Comparison of ENCODE assay signal across 9 cellular contexts in the genomic region with DNA sequence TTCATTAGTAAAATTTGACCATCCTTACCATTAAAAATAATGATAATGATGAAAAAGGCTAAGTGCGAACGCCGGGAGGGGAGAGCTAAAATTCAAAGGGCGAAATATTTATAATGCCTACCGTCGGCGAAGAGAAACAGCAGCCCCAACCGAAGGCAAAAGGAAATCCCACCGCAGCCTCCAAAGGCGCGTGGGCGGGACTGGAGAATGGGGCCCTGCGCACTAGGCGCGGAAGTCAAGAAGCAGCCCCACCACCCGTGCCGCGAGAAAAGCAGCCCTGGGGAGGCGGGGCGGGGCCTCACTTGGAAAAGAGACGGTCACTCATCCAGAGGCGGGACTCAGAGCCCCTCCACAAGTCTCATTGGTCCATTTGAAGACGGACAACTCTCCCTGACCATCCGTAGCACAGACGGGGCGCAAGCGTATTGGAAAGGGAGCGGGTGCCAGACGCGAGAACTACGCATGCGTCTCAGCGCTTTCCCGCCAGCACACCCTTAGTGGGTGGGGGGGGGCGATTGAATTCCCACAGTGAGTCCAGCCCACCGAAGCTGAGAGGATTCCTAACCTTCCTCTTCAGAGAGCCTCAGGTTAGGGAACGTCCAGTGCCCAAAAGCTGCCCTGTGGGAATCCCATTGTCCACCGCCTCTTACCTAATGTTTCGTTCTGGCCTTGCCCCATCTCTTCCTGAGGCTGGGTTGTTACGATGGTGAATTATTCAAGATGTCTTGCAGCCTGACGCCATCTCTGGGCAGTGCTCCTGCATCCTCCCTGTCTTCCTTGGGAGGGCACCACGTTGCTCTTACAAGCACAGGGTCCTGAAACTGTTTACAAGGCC. TPM values are rescaled to one million over a fixed set of nuclear protein-coding genes. Genes with fewer than 3 reads are reported as not detected.
DNase-seq lines count a peak whose midpoint lies in the region; ATAC-seq, FAIRE-seq and TF ChIP-seq lines count a peak whose summit lies in the region.
"Had no signal": no experiment of that assay in that cellular context is flagged by ENCODE, and none has a peak within 500 bp of the region (broad histone marks: within the 10 kb centered on the region; RNA-seq: fewer than 3 reads in every experiment).

No MANE protein-coding gene starts in this region.

- H3K4me3 ChIP-seq in kidney (ENCODE audit: low read length in 2 of 2), result peak overlapping the region; percentile 80 to 88

- H3K27ac ChIP-seq in kidney (ENCODE audit: low read depth in 2 of 2, low read length in 2 of 2), result peak overlapping the region; percentile 82 to 89

- peak; percentile 99 for DNase-seq in AG20443 (ENCODE audit: low spot score)
- DNase-seq in NCI-H446 (lab: John Stamatoyannopoulos, UW), result peak; percentile 99 to 100
- peak; percentile 99 for DNase-seq in cerebellar cortex (ENCODE audit: low spot score)
- peak; percentile 99 for DNase-seq in kidney
- DNase-seq in stimulated activated CD4-positive, alpha-beta T cell treated with anti-CD3 and anti-CD28 coated beads, Interleukin-15, amount 100 ng/mL, for 1 hour (ENCODE audit: low read depth in 1 of 2, low spot score in 1 of 2), result peak; percentile 94 to 98

- intact Hi-C loops in kidney (cut with DNase I), result loop anchor here (10.0 kb wide), 1 partner anchor 53 kb away; a partner anchor contains a TSS

- FAIRE-seq in kidney (lab: Jason Lieb, UNC), result peak; percentile 62
- FAIRE-seq: colon had no signal

- ATAC-seq in GM19043 (IDR thresholded peaks at IDR 0.05; ENCODE audit: low read depth, unreplicated experiment) (peak; percentile 91), HG03354 (IDR thresholded peaks at IDR 0.05; ENCODE audit: poor library complexity, severe bottlenecking, unreplicated experiment) (peak; percentile 92)
- ATAC-seq in activated CD4-positive, CD25-positive, alpha-beta regulatory T cell treated with anti-CD3 and anti-CD28 coated beads, Interleukin-2, amount 50 U/mL, for 24 hours, result peak; percentile 95

- TF ChIP-seq CTCF in kidney (IDR thresholded peaks at IDR 0.05; ENCODE audit: borderline replicate concordance, extremely low read depth, insufficient read depth), result no peak

- peaks cover 0 to 12% of the 10 kb centered on the region in 2 donors for H3K4me1 ChIP-seq in kidney (ENCODE audit: control insufficient read depth in 1 of 2, insufficient read depth in 1 of 2, low read depth in 1 of 2, low read length in 2 of 2)

- H3K36me3 ChIP-seq in kidney (ENCODE audit: control insufficient read depth in 1 of 2, insufficient read depth in 2 of 2, low read length in 2 of 2), result no peaks in the 10 kb centered on the region

- no peaks in the 10 kb centered on the region for H3K9me3 ChIP-seq in kidney (ENCODE audit: control insufficient read depth in 1 of 2, low read length in 2 of 2)

- H3K9ac ChIP-seq in kidney (ENCODE audit: low read length in 2 of 2), result peak overlapping the region; percentile 77

RNA-seq across cellular contexts. Expression of a gene that starts 19.0 kb away (rescaled TPM):
- 38.8 TPM for total RNA-seq in kidney
- polyA plus RNA-seq in kidney (ENCODE audit: insufficient read depth, low read depth, low replicate concordance), result 86.9 TPM

RNA-seq across cellular contexts. Expression of a gene that starts 19.8 kb away (rescaled TPM):
- 33.0 TPM for total RNA-seq in kidney
- polyA plus RNA-seq in kidney (ENCODE audit: insufficient read depth, low read depth, low replicate concordance), result 21.4 TPM

RNA-seq across cellular contexts. Expression of a gene that starts 27.8 kb away (rescaled TPM):
- 22.8 TPM for total RNA-seq in kidney
- 19.8 TPM for polyA plus RNA-seq in kidney (ENCODE audit: insufficient read depth, low read depth, low replicate concordance)

RNA-seq across cellular contexts. Expression of a gene that starts 34.7 kb away (rescaled TPM):
- total RNA-seq in kidney, result 66.7 TPM
- 89.1 TPM for polyA plus RNA-seq in kidney (ENCODE audit: insufficient read depth, low read depth, low replicate concordance)

RNA-seq across cellular contexts. Expression of a gene that starts 45.8 kb away (rescaled TPM):
- total RNA-seq in kidney, result 59.7 TPM
- 28.9 TPM for polyA plus RNA-seq in kidney (ENCODE audit: insufficient read depth, low read depth, low replicate concordance)

Comparison
In these comparisons a context has a peak if more than half of its experiments do, and no peak if none do; other contexts are left out.
1. Peak in every context shown above with its lines: DNase-seq, ATAC-seq, H3K4me3 ChIP-seq and H3K27ac ChIP-seq.